ENCODE assay signal across 21 cellular contexts in the genomic region with DNA sequence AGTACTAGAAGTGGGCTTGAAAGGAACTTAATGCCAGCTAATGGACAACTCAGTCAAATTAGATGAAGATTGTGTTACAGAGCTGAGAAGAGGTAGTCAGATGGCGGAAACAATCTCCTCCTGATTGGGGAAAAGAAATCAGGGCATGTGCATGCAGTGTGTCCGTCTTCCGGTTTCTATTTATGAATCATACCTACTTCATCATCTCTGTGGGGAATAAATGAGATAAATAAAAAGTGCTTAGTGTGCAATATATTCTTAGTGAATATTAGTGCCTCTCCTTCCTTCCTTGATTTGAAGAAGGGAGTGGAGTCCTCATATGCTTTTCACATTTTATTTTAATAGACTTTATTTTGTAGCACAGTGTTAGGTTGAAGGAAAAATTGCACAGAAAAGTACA.
"Had no signal": no experiment of that assay in that cellular context is flagged by ENCODE, and none has a peak within 500 bp of the region (broad histone marks: within the 10 kb centered on the region; RNA-seq: fewer than 3 reads in every experiment).

No MANE protein-coding gene starts in this region.

- H3K4me1 Mint-ChIP-seq: activated CD4-positive, alpha-beta T cell treated with anti-CD3 and anti-CD28 coated beads for 36 hours; central memory CD8-positive, alpha-beta T cell had no signal

- H3K27me3 ChIP-seq: gastrocnemius medialis, sigmoid colon had no signal

- ATAC-seq: activated CD4-positive, alpha-beta T cell treated with anti-CD3 and anti-CD28 coated beads for 36 hours; activated CD8-positive, alpha-beta T cell treated with anti-CD3 and anti-CD28 coated beads for 36 hours; activated T-cell treated with anti-CD3 and anti-CD28 coated beads, Interleukin-2, amount 50 U/mL, for 72 hours; gastrocnemius medialis; natural killer cell treated with Interleukin-12 subunit alpha and Interleukin-12 subunit beta and Interleukin-15 and Interleukin-18, amount 100 ng/mL, for 72 hours had no signal

- H3K27ac Mint-ChIP-seq: activated CD4-positive, alpha-beta T cell treated with anti-CD3 and anti-CD28 coated beads for 36 hours; activated CD8-positive, alpha-beta T cell treated with anti-CD3 and anti-CD28 coated beads for 36 hours; activated T-cell treated with anti-CD3 and anti-CD28 coated beads, Interleukin-2, amount 50 U/mL, for 72 hours; natural killer cell treated with Interleukin-12 subunit alpha and Interleukin-12 subunit beta and Interleukin-15 and Interleukin-18, amount 100 ng/mL, for 72 hours had no signal

- H3K4me1 ChIP-seq: gastrocnemius medialis, left ventricle myocardium inferior, prostate gland, sigmoid colon had no signal

- H3K36me3 ChIP-seq: esophagus squamous epithelium, gastrocnemius medialis, left ventricle myocardium inferior, prostate gland, sigmoid colon, WERI-Rb-1 had no signal

- H3K36me3 Mint-ChIP-seq: natural killer cell treated with Interleukin-12 subunit alpha and Interleukin-12 subunit beta and Interleukin-15 and Interleukin-18, amount 100 ng/mL, for 72 hours had no signal

- H3K4me3 Mint-ChIP-seq: activated CD4-positive, alpha-beta T cell treated with anti-CD3 and anti-CD28 coated beads for 36 hours; activated CD8-positive, alpha-beta T cell treated with anti-CD3 and anti-CD28 coated beads for 36 hours; activated T-cell treated with anti-CD3 and anti-CD28 coated beads, Interleukin-2, amount 50 U/mL, for 72 hours; central memory CD8-positive, alpha-beta T cell; natural killer cell treated with Interleukin-12 subunit alpha and Interleukin-12 subunit beta and Interleukin-15 and Interleukin-18, amount 100 ng/mL, for 72 hours had no signal

- DNase-seq: activated CD4-positive, alpha-beta T cell treated with anti-CD3 and anti-CD28 coated beads for 36 hours; activated CD8-positive, alpha-beta memory T cell treated with anti-CD3 and anti-CD28 coated beads, Interleukin-2, amount 50 U/mL, for 4 hours; activated CD8-positive, alpha-beta T cell treated with anti-CD3 and anti-CD28 coated beads for 36 hours; activated naive CD4-positive, alpha-beta T cell; activated T-cell treated with anti-CD3 and anti-CD28 coated beads, Interleukin-2, amount 50 U/mL, for 72 hours; dermis blood vessel endothelial cell; esophagus squamous epithelium; gastrocnemius medialis; left ventricle myocardium inferior; mesenchymal stem cell; nucleus accumbens; sigmoid colon; stimulated activated CD4-positive, alpha-beta T cell treated with anti-CD3 and anti-CD28 coated beads, Interleukin-2, amount 100 ng/mL, for 48 hours; stimulated activated naive CD4-positive, alpha-beta T cell treated with Interleukin-2 at 50 U/mL for 16 hours; T1000; trophoblast cell; WERI-Rb-1 had no signal

- H3K4me3 ChIP-seq: esophagus squamous epithelium, gastrocnemius medialis, left ventricle myocardium inferior, prostate gland, sigmoid colon had no signal

- H3K9me3 Mint-ChIP-seq: activated CD8-positive, alpha-beta T cell treated with anti-CD3 and anti-CD28 coated beads for 36 hours; activated T-cell treated with anti-CD3 and anti-CD28 coated beads, Interleukin-2, amount 50 U/mL, for 72 hours; central memory CD8-positive, alpha-beta T cell; natural killer cell treated with Interleukin-12 subunit alpha and Interleukin-12 subunit beta and Interleukin-15 and Interleukin-18, amount 100 ng/mL, for 72 hours had no signal

- H3K9me3 ChIP-seq: esophagus squamous epithelium, gastrocnemius medialis, prostate gland, sigmoid colon had no signal

- FAIRE-seq: keratinocyte had no signal

- H3K27ac ChIP-seq: esophagus squamous epithelium, gastrocnemius medialis, left ventricle myocardium inferior, prostate gland, sigmoid colon, WERI-Rb-1 had no signal
